31 cellular contexts compared by ENCODE assay signal in the genomic region with DNA sequence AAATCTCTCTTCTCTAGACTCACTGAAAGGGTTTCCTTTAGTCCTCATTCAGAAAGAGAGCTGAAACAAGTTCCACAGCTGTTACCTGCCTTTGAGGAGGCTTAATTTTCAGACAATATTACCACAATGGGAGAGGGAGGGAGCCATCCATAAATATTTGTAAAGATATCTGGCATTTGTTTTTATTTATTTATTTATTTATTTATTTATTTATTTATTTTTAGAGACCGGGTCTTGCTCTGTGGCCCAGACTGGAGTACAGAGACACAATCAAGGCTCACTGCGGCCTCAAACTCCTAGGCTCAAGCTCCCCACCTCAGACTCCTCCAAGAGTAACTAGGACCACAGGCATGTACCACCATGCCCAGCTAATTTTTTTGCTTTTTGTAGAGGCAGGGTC.
"Had no signal": no experiment of that assay in that cellular context is flagged by ENCODE, and none has a peak within 500 bp of the region (broad histone marks: within the 10 kb centered on the region; RNA-seq: fewer than 3 reads in every experiment).

No MANE protein-coding gene starts in this region.

- H3K4me3 ChIP-seq: adrenal gland, ascending aorta, body of pancreas, breast epithelium, cardiac muscle cell had no signal

- H3K9me3 ChIP-seq: adrenal gland, ascending aorta, body of pancreas, breast epithelium had no signal

- FAIRE-seq: bronchial epithelial cell had no signal

- DNase-seq: activated effector memory CD4-positive, alpha-beta T cell treated with anti-CD3 and anti-CD28 coated beads, Interleukin-2, amount 50 U/mL, for 16 hours; activated effector memory CD4-positive, alpha-beta T cell treated with Interleukin-2 at 50 U/mL for 16 hours; activated gamma-delta T cell; activated gamma-delta T cell treated with Interleukin-2 at 50 U/mL for 16 hours; activated naive CD4-positive, alpha-beta T cell; activated naive CD4-positive, alpha-beta T cell treated with anti-CD3 and anti-CD28 coated beads for 36 hours; activated naive CD4-positive, alpha-beta T cell treated with anti-CD3 and anti-CD28 coated beads, Interleukin-2, amount 10 ng/mL, durations not matched to agents 7 days and 5 days; activated naive CD4-positive, alpha-beta T cell treated with anti-CD3 and anti-CD28 coated beads, Interleukin-2, amount 50 U/mL, for 16 hours; activated naive CD4-positive, alpha-beta T cell treated with Interleukin-2 at 50 U/mL for 16 hours; activated naive CD8-positive, alpha-beta T cell treated with anti-CD3 and anti-CD28 coated beads for 36 hours; activated naive CD8-positive, alpha-beta T cell treated with anti-CD3 and anti-CD28 coated beads, Interleukin-2, amount 10 ng/mL, durations not matched to agents 7 days and 5 days; activated naive CD8-positive, alpha-beta T cell treated with anti-CD3 and anti-CD28 coated beads, Interleukin-2, amount 50 U/mL, for 24 hours; activated T-cell treated with anti-CD3 and anti-CD28 coated beads, Interleukin-2, amount 50 U/mL, for 4 hours; activated T-cell treated with anti-CD3 and anti-CD28 coated beads, Interleukin-2, amount 50 U/mL, for 48 hours; activated T-cell treated with anti-CD3 and anti-CD28 coated beads, Interleukin-2, amount 50 U/mL, for 72 hours; adrenal gland; amniotic stem cell; amygdala; anterior cingulate cortex; aorta; body of pancreas; brain microvascular endothelial cell; caudate nucleus; central memory CD4-positive, alpha-beta T cell; cerebellar nuclear complex had no signal

- H3K27ac ChIP-seq: adrenal gland, ascending aorta, body of pancreas, brain microvascular endothelial cell, breast epithelium, cardiac muscle cell had no signal

- H3K36me3 ChIP-seq: adrenal gland, ascending aorta, brain microvascular endothelial cell, breast epithelium, cardiac muscle cell had no signal

- ATAC-seq: activated naive CD4-positive, alpha-beta T cell treated with anti-CD3 and anti-CD28 coated beads, Interleukin-2, amount 50 U/mL, for 72 hours; activated naive CD8-positive, alpha-beta T cell treated with anti-CD3 and anti-CD28 coated beads, Interleukin-2, amount 50 U/mL, for 24 hours; activated T-cell treated with anti-CD3 and anti-CD28 coated beads, Interleukin-2, amount 50 U/mL, for 4 hours; activated T-cell treated with anti-CD3 and anti-CD28 coated beads, Interleukin-2, amount 50 U/mL, for 72 hours; activated T-helper 17 cell treated with anti-CD3 and anti-CD28 coated beads, Interleukin-2, amount 50 U/mL, for 72 hours; body of pancreas had no signal

- H3K4me1 ChIP-seq: adrenal gland, ascending aorta, body of pancreas, breast epithelium had no signal
